ENCODE assay signal across 8 cellular contexts in the genomic region with DNA sequence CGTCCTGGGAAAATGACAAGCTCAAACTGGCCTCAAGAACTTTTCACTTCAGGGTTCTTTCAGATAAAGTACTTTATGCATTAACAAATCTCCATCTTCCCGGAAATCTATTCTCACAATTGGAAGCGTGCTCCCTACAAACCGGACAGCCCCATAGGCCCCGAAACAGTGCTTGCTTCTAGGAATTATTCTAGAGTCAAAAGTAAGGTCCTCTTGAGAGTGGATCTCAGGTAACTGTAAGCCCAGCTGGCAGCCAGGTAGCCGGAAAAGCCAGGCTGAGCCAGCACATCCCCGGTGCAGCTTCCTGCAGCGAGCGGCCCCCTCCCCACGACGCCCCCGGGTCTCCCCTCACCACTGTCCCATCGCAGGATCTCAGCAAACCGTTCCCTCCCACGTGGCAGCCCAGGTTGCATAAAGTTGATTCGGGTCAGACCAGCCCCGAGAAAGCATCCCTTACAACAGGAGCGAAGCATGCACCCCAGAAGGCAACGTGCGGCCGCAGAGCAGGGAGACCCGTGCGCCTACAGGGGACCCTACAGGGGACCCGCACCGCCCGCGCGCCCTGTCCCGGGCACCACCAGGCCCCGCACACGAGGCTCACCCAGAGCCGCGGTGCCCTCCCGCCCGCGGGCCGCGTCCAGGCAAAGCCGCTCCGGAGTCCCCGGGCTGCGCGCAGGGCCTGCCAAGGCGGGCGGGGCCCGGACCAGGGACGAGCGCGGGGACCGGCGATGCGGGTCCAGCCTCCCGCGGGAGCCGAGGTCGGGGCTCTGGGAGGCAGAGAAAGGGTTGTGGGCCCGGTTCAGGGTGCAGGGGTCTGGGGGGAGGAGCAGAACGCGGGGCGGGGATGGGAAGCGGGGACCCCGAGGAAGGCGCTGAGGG. TPM values are rescaled to one million over a fixed set of nuclear protein-coding genes. Genes with fewer than 3 reads are reported as not detected.
DNase-seq lines count a peak whose midpoint lies in the region; ATAC-seq and TF ChIP-seq lines count a peak whose summit lies in the region.

No MANE protein-coding gene starts in this region.

- no peaks in the 10 kb centered on the region for H3K36me3 Mint-ChIP-seq in progenitor cell of endocrine pancreas (ENCODE audit: insufficient read depth)

- H3K4me1 Mint-ChIP-seq in progenitor cell of endocrine pancreas (ENCODE audit: low read depth): peaks cover 9% of the 10 kb centered on the region

- no peaks in the 10 kb centered on the region for H3K9me3 Mint-ChIP-seq in progenitor cell of endocrine pancreas (ENCODE audit: low read depth)

- peaks cover 10% of the 10 kb centered on the region for H3K27me3 Mint-ChIP-seq in progenitor cell of endocrine pancreas

- TF ChIP-seq CTCF in progenitor cell of endocrine pancreas (IDR thresholded peaks at IDR 0.05; ENCODE audit: unreplicated experiment): no peak

- ATAC-seq in HG03159 (IDR thresholded peaks at IDR 0.05; ENCODE audit: unreplicated experiment): peak; percentile 6
- no peak for ATAC-seq in GM18909 (IDR thresholded peaks at IDR 0.05; ENCODE audit: poor library complexity, unreplicated experiment)

- H3K4me3 Mint-ChIP-seq in progenitor cell of endocrine pancreas (ENCODE audit: low read depth): peak overlapping the region; percentile 77

- intact Hi-C loops in cardiac septum (cut with DNase I): no loop called here

- no peak overlapping the region for H3K27ac Mint-ChIP-seq in progenitor cell of endocrine pancreas

- peak; percentile 64 for DNase-seq in COLO668 (lab: John Stamatoyannopoulos, UW; ENCODE audit: unreplicated experiment)
- peak; percentile 41 for DNase-seq in activated T-cell treated with anti-CD3 and anti-CD28 coated beads, Interleukin-2, amount 50 U/mL, for 1 hour
- DNase-seq in cardiac septum (ENCODE audit: low spot score): peak; percentile 75
- no peak for DNase-seq in progenitor cell of endocrine pancreas (ENCODE audit: low spot score, unreplicated experiment)
- no peak for DNase-seq in anterior cingulate cortex (lab: John Stamatoyannopoulos, UW)
- DNase-seq in cortex of kidney (lab: John Stamatoyannopoulos, UW): no peak

RNA-seq across cellular contexts. Expression of gene LPCAT1, which starts 0.9 kb away (rescaled TPM):
- 14.7 TPM for total RNA-seq in cardiac septum
- 73.3 and 76.4 TPM in 2 replicates for total RNA-seq in progenitor cell of endocrine pancreas

Comparison
In these comparisons a context has a peak if more than half of its experiments do, and no peak if none do; other contexts are left out.
1. DNase-seq: peak in COLO668 (single experiment), activated T-cell treated with anti-CD3 and anti-CD28 coated beads, Interleukin-2, amount 50 U/mL, for 1 hour (single experiment) and cardiac septum (single experiment); none in progenitor cell of endocrine pancreas (single experiment), anterior cingulate cortex (0 of 58) and cortex of kidney (single experiment).